In the genomic region with DNA sequence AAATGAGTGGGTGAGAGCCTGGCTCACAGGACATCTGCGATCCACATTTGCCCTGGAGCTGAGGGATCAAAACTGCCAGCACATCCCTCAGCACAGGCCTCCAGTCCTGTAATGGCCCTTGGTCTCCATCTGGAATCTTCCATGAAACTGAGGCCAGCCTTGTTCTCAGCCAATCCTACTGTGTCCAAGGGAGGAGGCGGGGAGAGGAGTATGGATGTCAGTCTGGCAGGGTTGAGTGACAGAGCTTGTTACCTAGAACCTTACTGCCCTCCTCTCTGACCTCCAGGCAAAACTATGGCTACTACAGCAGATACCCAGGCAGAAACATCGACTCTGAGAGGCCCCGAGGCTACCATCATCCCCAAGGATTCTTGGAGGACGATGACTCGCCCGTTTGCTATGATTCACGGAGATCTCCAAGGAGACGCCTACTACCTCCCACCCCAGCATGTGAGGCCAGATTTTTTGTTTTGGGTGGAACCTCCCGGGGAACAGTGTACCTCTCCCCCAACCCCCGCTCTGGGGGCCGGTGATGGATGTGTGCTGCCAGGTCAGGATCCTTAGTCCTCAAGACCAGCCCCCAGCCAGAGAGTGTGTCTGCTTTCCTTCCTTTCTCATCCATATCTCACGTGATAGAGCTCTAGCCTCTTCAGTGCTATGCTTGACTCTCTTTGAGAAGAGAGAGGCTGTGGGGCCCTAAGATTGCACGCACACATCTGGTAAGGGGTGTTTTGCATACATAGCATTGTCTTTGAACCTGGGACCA, we compare ENCODE assay signal across 9 cellular contexts. TPM values are rescaled to one million over a fixed set of nuclear protein-coding genes. Genes with fewer than 3 reads are reported as not detected.
A peak's percentile ranks its signal among the peaks of the same experiment; 100 is the strongest.
DNase-seq lines count a peak whose midpoint lies in the region; ATAC-seq and TF ChIP-seq lines count a peak whose summit lies in the region.
"Had no signal": no experiment of that assay in that cellular context is flagged by ENCODE, and none has a peak within 500 bp of the region (broad histone marks: within the 10 kb centered on the region; RNA-seq: fewer than 3 reads in every experiment).

No MANE protein-coding gene starts in this region.

- DNase-seq in activated T-helper 2 cell treated with anti-CD3 and anti-CD28 coated beads, Interferon-gamma antibody, Interleukin-2, Interleukin-4, amounts not matched to agents 10 μg/mL and 5 μg/mL and 100 μg/mL, durations not matched to agents 14 hours and 24 hours and 36 hours (ENCODE audit: low spot score), result no peak
- no peak for DNase-seq in C1 segment of cervical spinal cord (lab: John Stamatoyannopoulos, UW)
- DNase-seq in nephron progenitor cell, result no peak
- DNase-seq in NCI-H187 treated with DMSO at 0.1 percent for 48 hours (lab: John Stamatoyannopoulos, UW), result no peak
- DNase-seq in CD8-positive, alpha-beta memory T cell, result no peak
- DNase-seq: activated CD8-positive, alpha-beta T cell treated with anti-CD3 and anti-CD28 coated beads, Interleukin-2, amount 10 ng/mL, durations not matched to agents 7 days and 5 days had no signal

- H3K9me3 Mint-ChIP-seq in activated T-helper 2 cell treated with anti-CD3 and anti-CD28 coated beads, Interferon-gamma antibody, Interleukin-2, Interleukin-4, amounts not matched to agents 10 μg/mL and 5 μg/mL and 100 μg/mL, durations not matched to agents 14 hours and 24 hours and 36 hours, result no peaks in the 10 kb centered on the region
- no peaks in the 10 kb centered on the region for H3K9me3 Mint-ChIP-seq in nephron
- no peaks in the 10 kb centered on the region for H3K9me3 Mint-ChIP-seq in nephron progenitor cell
- H3K9me3 Mint-ChIP-seq in CD8-positive, alpha-beta memory T cell, result no peaks in the 10 kb centered on the region

- no peak overlapping the region for H3K4me3 ChIP-seq in CD8-positive, alpha-beta memory T cell (ENCODE audit: low read length)

- H3K36me3 Mint-ChIP-seq in activated T-helper 2 cell treated with anti-CD3 and anti-CD28 coated beads, Interferon-gamma antibody, Interleukin-2, Interleukin-4, amounts not matched to agents 10 μg/mL and 5 μg/mL and 100 μg/mL, durations not matched to agents 14 hours and 24 hours and 36 hours (ENCODE audit: low read depth), result no peaks in the 10 kb centered on the region
- H3K36me3 Mint-ChIP-seq in nephron (ENCODE audit: low read depth) (no peaks in the 10 kb centered on the region), nephron progenitor cell (ENCODE audit: low read depth) (no peaks in the 10 kb centered on the region)
- H3K36me3 Mint-ChIP-seq in CD8-positive, alpha-beta memory T cell, result no peaks in the 10 kb centered on the region

- no peaks in the 10 kb centered on the region for H3K9me3 ChIP-seq in CD8-positive, alpha-beta memory T cell (ENCODE audit: low read length)

- peaks cover 5% of the 10 kb centered on the region for H3K27me3 Mint-ChIP-seq in activated T-helper 2 cell treated with anti-CD3 and anti-CD28 coated beads, Interferon-gamma antibody, Interleukin-2, Interleukin-4, amounts not matched to agents 10 μg/mL and 5 μg/mL and 100 μg/mL, durations not matched to agents 14 hours and 24 hours and 36 hours (ENCODE audit: low read depth)
- H3K27me3 Mint-ChIP-seq in nephron (ENCODE audit: low read depth), result peaks cover 3% of the 10 kb centered on the region
- H3K27me3 Mint-ChIP-seq in nephron progenitor cell (ENCODE audit: low read depth, poor library complexity), result peaks cover 11% of the 10 kb centered on the region
- H3K27me3 Mint-ChIP-seq in CD8-positive, alpha-beta memory T cell, result peaks cover 3 to 26% of the 10 kb centered on the region in 2 donors

- intact Hi-C loops in activated T-helper 2 cell treated with anti-CD3 and anti-CD28 coated beads, Interferon-gamma antibody, Interleukin-2, Interleukin-4, amounts not matched to agents 10 μg/mL and 5 μg/mL and 100 μg/mL, durations not matched to agents 14 hours and 24 hours and 36 hours (cut with micrococcal nuclease), result no loop called here

- H3K36me3 ChIP-seq in CD8-positive, alpha-beta memory T cell (ENCODE audit: insufficient read depth, low read length), result no peaks in the 10 kb centered on the region

- H3K27ac Mint-ChIP-seq in activated T-helper 2 cell treated with anti-CD3 and anti-CD28 coated beads, Interferon-gamma antibody, Interleukin-2, Interleukin-4, amounts not matched to agents 10 μg/mL and 5 μg/mL and 100 μg/mL, durations not matched to agents 14 hours and 24 hours and 36 hours, result peak overlapping the region; percentile 17
- H3K27ac Mint-ChIP-seq in nephron (peak overlapping the region; percentile 7 to 68 (median 38)), nephron progenitor cell (no peak overlapping the region)
- no peak overlapping the region for H3K27ac Mint-ChIP-seq in CD8-positive, alpha-beta memory T cell
- H3K27ac Mint-ChIP-seq: activated CD8-positive, alpha-beta T cell treated with anti-CD3 and anti-CD28 coated beads, Interleukin-2, amount 10 ng/mL, durations not matched to agents 7 days and 5 days had no signal

- H3K27ac ChIP-seq in CD8-positive, alpha-beta memory T cell (ENCODE audit: low read depth, low read length), result no peak overlapping the region

- H3K4me1 ChIP-seq in CD8-positive, alpha-beta memory T cell (ENCODE audit: insufficient read depth, low read length), result no peaks in the 10 kb centered on the region

- POLR2A ChIA-PET in CD8-positive, alpha-beta memory T cell (lab: Charles Lee), result no interaction called here

- CTCF ChIA-PET in CD8-positive, alpha-beta memory T cell (lab: Charles Lee), result no interaction called here

- ATAC-seq in GM18502 (IDR thresholded peaks at IDR 0.05; ENCODE audit: poor library complexity, unreplicated experiment) (peak; percentile 84), HG02798 (IDR thresholded peaks at IDR 0.05; ENCODE audit: poor library complexity, unreplicated experiment) (peak; percentile 77)
- ATAC-seq: activated CD8-positive, alpha-beta T cell treated with anti-CD3 and anti-CD28 coated beads, Interleukin-2, amount 10 ng/mL, durations not matched to agents 7 days and 5 days had no signal

- no peak overlapping the region for H3K4me3 Mint-ChIP-seq in activated T-helper 2 cell treated with anti-CD3 and anti-CD28 coated beads, Interferon-gamma antibody, Interleukin-2, Interleukin-4, amounts not matched to agents 10 μg/mL and 5 μg/mL and 100 μg/mL, durations not matched to agents 14 hours and 24 hours and 36 hours (ENCODE audit: low read depth)
- H3K4me3 Mint-ChIP-seq in nephron, result no peak overlapping the region
- H3K4me3 Mint-ChIP-seq in nephron progenitor cell, result no peak overlapping the region
- H3K4me3 Mint-ChIP-seq in CD8-positive, alpha-beta memory T cell, result no peak overlapping the region
- H3K4me3 Mint-ChIP-seq: activated CD8-positive, alpha-beta T cell treated with anti-CD3 and anti-CD28 coated beads, Interleukin-2, amount 10 ng/mL, durations not matched to agents 7 days and 5 days had no signal

- no peaks in the 10 kb centered on the region for H3K27me3 ChIP-seq in CD8-positive, alpha-beta memory T cell (ENCODE audit: insufficient read depth, low read length, poor library complexity, severe bottlenecking)

- no peak for TF ChIP-seq CTCF in nephron (IDR thresholded peaks at IDR 0.05; ENCODE audit: unreplicated experiment in 3 of 3)
- TF ChIP-seq CTCF in nephron progenitor cell (IDR thresholded peaks at IDR 0.05), result no peak

- peaks cover 2% of the 10 kb centered on the region for H3K4me1 Mint-ChIP-seq in activated T-helper 2 cell treated with anti-CD3 and anti-CD28 coated beads, Interferon-gamma antibody, Interleukin-2, Interleukin-4, amounts not matched to agents 10 μg/mL and 5 μg/mL and 100 μg/mL, durations not matched to agents 14 hours and 24 hours and 36 hours (ENCODE audit: low read depth)
- peaks cover 32% of the 10 kb centered on the region for H3K4me1 Mint-ChIP-seq in nephron
- H3K4me1 Mint-ChIP-seq in nephron progenitor cell, result peaks cover 34% of the 10 kb centered on the region
- H3K4me1 Mint-ChIP-seq in CD8-positive, alpha-beta memory T cell, result no peaks in the 10 kb centered on the region

RNA-seq across cellular contexts. Expression of gene CHDH, which starts 41.3 kb away (rescaled TPM):
- total RNA-seq in activated T-helper 2 cell treated with anti-CD3 and anti-CD28 coated beads, Interferon-gamma antibody, Interleukin-2, Interleukin-4, amounts not matched to agents 10 μg/mL and 5 μg/mL and 100 μg/mL, durations not matched to agents 14 hours and 24 hours and 36 hours, result 10.7 and 12.0 TPM in 2 replicates
- total RNA-seq in CD8-positive, alpha-beta memory T cell, result under 1 TPM; 0.42 to 0.71 TPM
- not detected for polyA plus RNA-seq in CD8-positive, alpha-beta memory T cell

RNA-seq across cellular contexts. Expression of gene IL17RB, which starts 41.5 kb away (rescaled TPM):
- 33.3 and 36.1 TPM in 2 replicates for total RNA-seq in activated T-helper 2 cell treated with anti-CD3 and anti-CD28 coated beads, Interferon-gamma antibody, Interleukin-2, Interleukin-4, amounts not matched to agents 10 μg/mL and 5 μg/mL and 100 μg/mL, durations not matched to agents 14 hours and 24 hours and 36 hours
- total RNA-seq in CD8-positive, alpha-beta memory T cell, result 1 to 10 TPM; 1.2 to 2.1 TPM
- 0.98 TPM for polyA plus RNA-seq in CD8-positive, alpha-beta memory T cell

Comparison
In these comparisons a context has a peak if more than half of its experiments do, and no peak if none do; other contexts are left out.
1. H3K27ac Mint-ChIP-seq: peak in activated T-helper 2 cell treated with anti-CD3 and anti-CD28 coated beads, Interferon-gamma antibody, Interleukin-2, Interleukin-4, amounts not matched to agents 10 μg/mL and 5 μg/mL and 100 μg/mL, durations not matched to agents 14 hours and 24 hours and 36 hours (single experiment) and nephron (3 of 3); none in nephron progenitor cell (single experiment) and CD8-positive, alpha-beta memory T cell (0 of 8).
2. RNA of gene IL17RB, which starts 41.5 kb away (total RNA-seq): 33.3 to 36.1 TPM in activated T-helper 2 cell treated with anti-CD3 and anti-CD28 coated beads, Interferon-gamma antibody, Interleukin-2, Interleukin-4, amounts not matched to agents 10 μg/mL and 5 μg/mL and 100 μg/mL, durations not matched to agents 14 hours and 24 hours and 36 hours; 1.2 to 2.1 TPM in CD8-positive, alpha-beta memory T cell; every median in the first group is over 10 times any median in the second.